ENCODE assay signal across 13 cellular contexts in genomic region chr9:133274236-133275104, GRCh38. TPM values are rescaled to one million over a fixed set of nuclear protein-coding genes. Genes with fewer than 3 reads are reported as not detected.
DNase-seq lines count a peak whose midpoint lies in the region; ATAC-seq lines count a peak whose summit lies in the region.
"Had no signal": no experiment of that assay in that cellular context is flagged by ENCODE, and none has a peak within 500 bp of the region (broad histone marks: within the 10 kb centered on the region; RNA-seq: fewer than 3 reads in every experiment).

No MANE protein-coding gene starts in this region.

- no peak overlapping the region for H3K27ac ChIP-seq in trophoblast cell (ENCODE audit: low read depth, low read length)

- no peak overlapping the region for H2BK120ac ChIP-seq in trophoblast cell (ENCODE audit: insufficient read depth, low read length, poor library complexity)

- H3K36me3 Mint-ChIP-seq in activated T-helper 1 cell treated with anti-CD3 and anti-CD28 coated beads, Interleukin-12 subunit alpha, Interleukin-12 subunit beta, Interleukin-2, Interleukin-4 antibody, amounts not matched to agents 30 ng/mL and 10 ng/mL and 1 ng/mL, durations not matched to agents 14 hours and 24 hours and 36 hours (ENCODE audit: low read depth), result no peaks in the 10 kb centered on the region
- H3K36me3 Mint-ChIP-seq in activated CD4-positive, alpha-beta memory T cell treated with anti-CD3 and anti-CD28 coated beads, Interleukin-2, amount 10 ng/mL, durations not matched to agents 7 days and 5 days (ENCODE audit: low read depth), result no peaks in the 10 kb centered on the region
- H3K36me3 Mint-ChIP-seq: activated naive CD4-positive, alpha-beta T cell treated with anti-CD3 and anti-CD28 coated beads, Interleukin-2, amount 50 U/mL, for 24 hours had no signal

- WGBS in trophoblast cell (ENCODE audit: extremely low coverage, insufficient coverage, insufficient read length), result no CpG with 5 or more reads among the region's 60 CpGs

- H3K36me3 ChIP-seq in iPS-15b (ENCODE audit: control insufficient read depth, insufficient read depth, low read length) (no peaks in the 10 kb centered on the region), trophoblast cell (ENCODE audit: control insufficient read depth in 1 of 2, insufficient read depth in 2 of 2, low read length in 2 of 2) (no peaks in the 10 kb centered on the region)
- H3K36me3 ChIP-seq: BE2C had no signal

- no peak overlapping the region for H3K14ac ChIP-seq in trophoblast cell (ENCODE audit: low read length)

- H3K4me1 Mint-ChIP-seq in activated T-helper 1 cell treated with anti-CD3 and anti-CD28 coated beads, Interleukin-12 subunit alpha, Interleukin-12 subunit beta, Interleukin-2, Interleukin-4 antibody, amounts not matched to agents 30 ng/mL and 10 ng/mL and 1 ng/mL, durations not matched to agents 14 hours and 24 hours and 36 hours (ENCODE audit: low read depth), result peaks cover 11% of the 10 kb centered on the region
- H3K4me1 Mint-ChIP-seq in activated CD4-positive, alpha-beta memory T cell treated with anti-CD3 and anti-CD28 coated beads, Interleukin-2, amount 10 ng/mL, durations not matched to agents 7 days and 5 days, result peaks cover 5% of the 10 kb centered on the region

- no peak overlapping the region for H4K12ac ChIP-seq in trophoblast cell (ENCODE audit: low read depth, low read length)

- in situ Hi-C loops in ACHN (cut with HindIII; ENCODE audit: low pct_ligation_motif_present, low pct_unique_long_range_greater_than_20kb, low sequenced_read_pairs), result no loop called here

- peak; percentile 28 for DNase-seq in ACHN
- no peak for DNase-seq in activated T-helper 1 cell treated with anti-CD3 and anti-CD28 coated beads, Interleukin-12 subunit alpha, Interleukin-12 subunit beta, Interleukin-2, Interleukin-4 antibody, amounts not matched to agents 30 ng/mL and 10 ng/mL and 1 ng/mL, durations not matched to agents 14 hours and 24 hours and 36 hours (ENCODE audit: low spot score)
- no peak for DNase-seq in trophoblast cell
- no peak for DNase-seq in HuH-7.5 (ENCODE audit: low spot score)
- no peak for DNase-seq in activated naive CD4-positive, alpha-beta T cell (lab: John Stamatoyannopoulos, UW)
- no peak for DNase-seq in activated CD4-positive, alpha-beta memory T cell treated with anti-CD3 and anti-CD28 coated beads, Interleukin-2, amount 10 ng/mL, durations not matched to agents 7 days and 5 days
- DNase-seq: BE2C, islet precursor cell, SHP77 treated with DMSO at 0.1 percent for 48 hours had no signal

- no peaks in the 10 kb centered on the region for H3K79me2 ChIP-seq in trophoblast cell (ENCODE audit: control insufficient read depth, insufficient read depth, low read length, poor library complexity)

- H3K4me1 ChIP-seq in iPS-15b (ENCODE audit: control insufficient read depth, insufficient read depth, low read length) (no peaks in the 10 kb centered on the region), trophoblast cell (ENCODE audit: control insufficient read depth in 1 of 2, insufficient read depth in 2 of 2, low read length in 2 of 2) (peaks cover 0 to 4% of the 10 kb centered on the region in 2 experiments)
- H3K4me1 ChIP-seq: BE2C had no signal

- H3K23ac ChIP-seq in trophoblast cell (ENCODE audit: low read length), result no peak overlapping the region

- no peak overlapping the region for H2BK5ac ChIP-seq in trophoblast cell (ENCODE audit: low read depth, low read length, poor library complexity)

- no peak overlapping the region for H3K18ac ChIP-seq in trophoblast cell (ENCODE audit: low read length)

- H4K8ac ChIP-seq in trophoblast cell (ENCODE audit: low read depth, low read length), result no peak overlapping the region

- H3K9me3 ChIP-seq in iPS-15b (ENCODE audit: control insufficient read depth, insufficient read depth, low read length) (peaks cover 3% of the 10 kb centered on the region), trophoblast cell (ENCODE audit: insufficient read depth, low read depth, low read length) (peaks cover 32% of the 10 kb centered on the region)
- H3K9me3 ChIP-seq: BE2C had no signal

- H3K4ac ChIP-seq in trophoblast cell (ENCODE audit: low read depth, low read length), result no peak overlapping the region

- no peak for ATAC-seq in HG03045 (IDR thresholded peaks at IDR 0.05; ENCODE audit: unreplicated experiment)

- CTCF ChIA-PET in activated CD4-positive, alpha-beta memory T cell treated with anti-CD3 and anti-CD28 coated beads, Interleukin-2, amount 10 ng/mL, durations not matched to agents 7 days and 5 days (lab: Charles Lee), result no interaction called here

- H2BK12ac ChIP-seq in trophoblast cell (ENCODE audit: low read length), result no peak overlapping the region

- peak overlapping the region; percentile 23 for H3K4me3 Mint-ChIP-seq in activated T-helper 1 cell treated with anti-CD3 and anti-CD28 coated beads, Interleukin-12 subunit alpha, Interleukin-12 subunit beta, Interleukin-2, Interleukin-4 antibody, amounts not matched to agents 30 ng/mL and 10 ng/mL and 1 ng/mL, durations not matched to agents 14 hours and 24 hours and 36 hours
- no peak overlapping the region for H3K4me3 Mint-ChIP-seq in activated CD4-positive, alpha-beta memory T cell treated with anti-CD3 and anti-CD28 coated beads, Interleukin-2, amount 10 ng/mL, durations not matched to agents 7 days and 5 days
- H3K4me3 Mint-ChIP-seq: activated naive CD4-positive, alpha-beta T cell treated with anti-CD3 and anti-CD28 coated beads, Interleukin-2, amount 50 U/mL, for 24 hours had no signal

- H3K27ac Mint-ChIP-seq in activated T-helper 1 cell treated with anti-CD3 and anti-CD28 coated beads, Interleukin-12 subunit alpha, Interleukin-12 subunit beta, Interleukin-2, Interleukin-4 antibody, amounts not matched to agents 30 ng/mL and 10 ng/mL and 1 ng/mL, durations not matched to agents 14 hours and 24 hours and 36 hours, result no peak overlapping the region
- no peak overlapping the region for H3K27ac Mint-ChIP-seq in activated CD4-positive, alpha-beta memory T cell treated with anti-CD3 and anti-CD28 coated beads, Interleukin-2, amount 10 ng/mL, durations not matched to agents 7 days and 5 days
- H3K27ac Mint-ChIP-seq: activated naive CD4-positive, alpha-beta T cell treated with anti-CD3 and anti-CD28 coated beads, Interleukin-2, amount 50 U/mL, for 24 hours had no signal

- H3K27me3 ChIP-seq in iPS-15b (ENCODE audit: control insufficient read depth, insufficient read depth, low read length) (peaks cover 57% of the 10 kb centered on the region), trophoblast cell (ENCODE audit: insufficient read depth, low read length) (peaks cover 38% of the 10 kb centered on the region)

- H3K27me3 Mint-ChIP-seq in activated T-helper 1 cell treated with anti-CD3 and anti-CD28 coated beads, Interleukin-12 subunit alpha, Interleukin-12 subunit beta, Interleukin-2, Interleukin-4 antibody, amounts not matched to agents 30 ng/mL and 10 ng/mL and 1 ng/mL, durations not matched to agents 14 hours and 24 hours and 36 hours (ENCODE audit: insufficient read depth), result peaks cover 46% of the 10 kb centered on the region
- H3K27me3 Mint-ChIP-seq in activated CD4-positive, alpha-beta memory T cell treated with anti-CD3 and anti-CD28 coated beads, Interleukin-2, amount 10 ng/mL, durations not matched to agents 7 days and 5 days, result peaks cover 50% of the 10 kb centered on the region

- intact Hi-C loops in activated T-helper 1 cell treated with anti-CD3 and anti-CD28 coated beads, Interleukin-12 subunit alpha, Interleukin-12 subunit beta, Interleukin-2, Interleukin-4 antibody, amounts not matched to agents 30 ng/mL and 10 ng/mL and 1 ng/mL, durations not matched to agents 14 hours and 24 hours and 36 hours (cut with micrococcal nuclease), result no loop called here

- no peak overlapping the region for H2AFZ ChIP-seq in trophoblast cell (ENCODE audit: insufficient read depth, low read length, poor library complexity)

- POLR2A ChIA-PET in activated CD4-positive, alpha-beta memory T cell treated with anti-CD3 and anti-CD28 coated beads, Interleukin-2, amount 10 ng/mL, durations not matched to agents 7 days and 5 days (lab: Charles Lee), result no interaction called here

- no peak overlapping the region for H4K91ac ChIP-seq in trophoblast cell (ENCODE audit: low read depth, low read length)

- H3K4me3 ChIP-seq in iPS-15b (ENCODE audit: low read depth, low read length) (peak overlapping the region; percentile 49), trophoblast cell (ENCODE audit: low read depth, low read length) (peak overlapping the region; percentile 6)

- no peaks in the 10 kb centered on the region for H3K79me1 ChIP-seq in trophoblast cell (ENCODE audit: low read length)

- no peak overlapping the region for H2AK5ac ChIP-seq in trophoblast cell (ENCODE audit: low read length)

- no peak overlapping the region for H3K9ac ChIP-seq in iPS-15b (ENCODE audit: low read depth, low read length)
- no peak overlapping the region for H3K9ac ChIP-seq in trophoblast cell (ENCODE audit: low read length)

- no peaks in the 10 kb centered on the region for H3K9me3 Mint-ChIP-seq in activated T-helper 1 cell treated with anti-CD3 and anti-CD28 coated beads, Interleukin-12 subunit alpha, Interleukin-12 subunit beta, Interleukin-2, Interleukin-4 antibody, amounts not matched to agents 30 ng/mL and 10 ng/mL and 1 ng/mL, durations not matched to agents 14 hours and 24 hours and 36 hours
- H3K9me3 Mint-ChIP-seq in activated CD4-positive, alpha-beta memory T cell treated with anti-CD3 and anti-CD28 coated beads, Interleukin-2, amount 10 ng/mL, durations not matched to agents 7 days and 5 days, result no peaks in the 10 kb centered on the region
- H3K9me3 Mint-ChIP-seq: activated naive CD4-positive, alpha-beta T cell treated with anti-CD3 and anti-CD28 coated beads, Interleukin-2, amount 50 U/mL, for 24 hours; IgD-negative memory B cell had no signal

- peak overlapping the region; percentile 59 for H3K4me2 ChIP-seq in trophoblast cell (ENCODE audit: low read length)

RNA-seq across cellular contexts. Expression of gene ABO, which starts 0.5 kb away (rescaled TPM):
- 0.34 and 0.60 TPM in 2 replicates for total RNA-seq in activated T-helper 1 cell treated with anti-CD3 and anti-CD28 coated beads, Interleukin-12 subunit alpha, Interleukin-12 subunit beta, Interleukin-2, Interleukin-4 antibody, amounts not matched to agents 30 ng/mL and 10 ng/mL and 1 ng/mL, durations not matched to agents 14 hours and 24 hours and 36 hours
- polyA plus RNA-seq in trophoblast cell (2013), result 0.04 and 0.05 TPM in 2 replicates
- total RNA-seq in activated CD4-positive, alpha-beta memory T cell treated with anti-CD3 and anti-CD28 coated beads, Interleukin-2, amount 10 ng/mL, durations not matched to agents 7 days and 5 days, result under 1 TPM; 0.20 to 0.53 TPM
- polyA plus RNA-seq: IgD-negative memory B cell had no signal
